In the genomic region with DNA sequence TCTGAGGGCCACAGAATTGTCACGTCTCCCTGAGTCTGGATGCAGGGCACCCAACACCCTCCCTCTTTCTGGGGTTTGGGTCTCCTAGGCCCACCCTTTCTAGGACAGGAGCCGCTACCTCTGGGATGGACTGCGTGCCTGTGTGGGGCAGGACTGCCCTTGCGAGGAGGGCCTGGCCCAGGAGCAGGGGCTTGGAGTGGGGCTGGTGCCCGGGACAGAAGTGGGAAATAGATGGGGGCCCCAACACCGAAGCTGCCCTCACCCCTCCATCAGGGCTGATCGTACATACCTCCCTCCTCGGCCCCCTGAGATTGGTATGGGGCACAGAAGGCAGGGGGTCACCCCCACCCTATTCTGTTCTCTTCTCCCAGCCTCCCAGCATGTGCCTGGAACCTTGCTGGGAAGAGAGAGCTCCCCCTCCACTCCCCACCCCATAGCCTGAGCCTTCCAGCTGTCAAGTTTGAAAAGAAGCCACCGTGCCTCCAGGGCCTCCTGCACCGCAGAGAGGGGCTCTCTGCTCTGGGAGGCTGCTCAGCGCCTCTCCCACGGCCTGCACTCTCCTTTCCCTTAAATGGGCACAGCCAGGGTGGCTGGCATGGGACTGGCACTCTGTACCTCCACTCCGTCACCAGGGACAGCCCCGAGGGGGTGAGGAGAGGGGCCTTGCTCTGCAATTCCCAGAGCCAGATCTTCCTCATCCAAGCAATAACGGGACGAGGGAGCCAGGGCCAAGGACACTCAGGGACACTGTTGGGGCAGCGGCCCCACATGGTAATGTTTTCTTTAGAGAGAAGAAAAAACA, we compare ENCODE assay signal across 16 cellular contexts. TPM values are rescaled to one million over a fixed set of nuclear protein-coding genes. Genes with fewer than 3 reads are reported as not detected.
DNase-seq lines count a peak whose midpoint lies in the region; ATAC-seq and TF ChIP-seq lines count a peak whose summit lies in the region.
"Had no signal": no experiment of that assay in that cellular context is flagged by ENCODE, and none has a peak within 500 bp of the region (broad histone marks: within the 10 kb centered on the region; RNA-seq: fewer than 3 reads in every experiment).

No MANE protein-coding gene starts in this region.

- no peak for TF ChIP-seq POLR2A in vagina (IDR thresholded peaks at IDR 0.05)

- peaks cover 18% of the 10 kb centered on the region for H3K4me1 ChIP-seq in vagina

- H3K27ac Mint-ChIP-seq in central memory CD8-positive, alpha-beta T cell (ENCODE audit: low read depth) = no peak overlapping the region
- peak overlapping the region; percentile 39 for H3K27ac Mint-ChIP-seq in nephron progenitor cell
- H3K27ac Mint-ChIP-seq in naive thymus-derived CD8-positive, alpha-beta T cell = peak overlapping the region in 1 of 10 donors; percentile 62

- peak overlapping the region; percentile 71 for H3K27ac ChIP-seq in vagina
- H3K27ac ChIP-seq: right lobe of liver had no signal

- ATAC-seq in Right ventricle myocardium inferior (no peak), Right ventricle myocardium superior (ENCODE audit: poor library complexity) (no peak), GM18517 (IDR thresholded peaks at IDR 0.05; ENCODE audit: unreplicated experiment) (no peak), HG03442 (IDR thresholded peaks at IDR 0.05; ENCODE audit: unreplicated experiment) (no peak)
- no peak for ATAC-seq in central memory CD8-positive, alpha-beta T cell (replicated peaks; ENCODE audit: extremely low read depth, poor library complexity, severe bottlenecking)
- no peak for ATAC-seq in naive thymus-derived CD8-positive, alpha-beta T cell

- peaks cover 6% of the 10 kb centered on the region for H3K4me1 Mint-ChIP-seq in central memory CD8-positive, alpha-beta T cell
- peaks cover 74% of the 10 kb centered on the region for H3K4me1 Mint-ChIP-seq in nephron progenitor cell
- H3K4me1 Mint-ChIP-seq in naive thymus-derived CD8-positive, alpha-beta T cell = peaks cover 4 to 10% (median 8%) of the 10 kb centered on the region in 4 donors

- H3K27me3 Mint-ChIP-seq in central memory CD8-positive, alpha-beta T cell = peaks cover 74% of the 10 kb centered on the region
- H3K27me3 Mint-ChIP-seq in nephron progenitor cell (ENCODE audit: low read depth, poor library complexity) = peaks cover 26% of the 10 kb centered on the region
- peaks cover 29 to 72% (median 37%) of the 10 kb centered on the region in 5 donors for H3K27me3 Mint-ChIP-seq in naive thymus-derived CD8-positive, alpha-beta T cell

- peak; percentile 35 for DNase-seq in Right ventricle myocardium inferior (ENCODE audit: missing footprints)
- DNase-seq in Right ventricle myocardium superior = no peak
- DNase-seq in central memory CD8-positive, alpha-beta T cell (ENCODE audit: low spot score in 2 of 2) = no peak
- DNase-seq in nephron progenitor cell = no peak
- no peak for DNase-seq in vagina (ENCODE audit: extremely low spot score in 2 of 2)
- DNase-seq in naive thymus-derived CD8-positive, alpha-beta T cell = no peak
- DNase-seq: activated naive CD4-positive, alpha-beta T cell treated with anti-CD3 and anti-CD28 coated beads, Interleukin-2, amount 50 U/mL, for 16 hours; MV-4-11; right lobe of liver; stimulated activated CD4-positive, alpha-beta T cell treated with anti-CD3 and anti-CD28 coated beads, Interleukin-2, amount 100 ng/mL, for 48 hours had no signal

- H3K9me3 Mint-ChIP-seq in central memory CD8-positive, alpha-beta T cell = no peaks in the 10 kb centered on the region
- H3K9me3 Mint-ChIP-seq in nephron progenitor cell = no peaks in the 10 kb centered on the region
- H3K9me3 Mint-ChIP-seq in naive thymus-derived CD8-positive, alpha-beta T cell = peaks cover 0 to 2% (median 0%) of the 10 kb centered on the region in 9 donors
- H3K9me3 Mint-ChIP-seq: IgD-negative memory B cell had no signal

- no peak for TF ChIP-seq CTCF in nephron progenitor cell (IDR thresholded peaks at IDR 0.05)
- TF ChIP-seq CTCF in vagina (IDR thresholded peaks at IDR 0.05) = no peak

- peak overlapping the region; percentile 32 for H3K4me3 Mint-ChIP-seq in central memory CD8-positive, alpha-beta T cell
- H3K4me3 Mint-ChIP-seq in nephron progenitor cell = peak overlapping the region; percentile 52
- peak overlapping the region in 5 of 10 donors; percentile 3 to 65 (median 30) for H3K4me3 Mint-ChIP-seq in naive thymus-derived CD8-positive, alpha-beta T cell

- POLR2A ChIA-PET in naive thymus-derived CD8-positive, alpha-beta T cell (lab: Charles Lee) = no interaction called here

- no peaks in the 10 kb centered on the region for H3K36me3 ChIP-seq in vagina
- H3K36me3 ChIP-seq: right lobe of liver had no signal

- intact Hi-C loops in Right ventricle myocardium inferior (cut with DNase I) = no loop called here
- intact Hi-C loops in Right ventricle myocardium superior (cut with DNase I) = loop anchor here (10.0 kb wide), 1 partner anchor 66 kb away; no protein-coding TSS in a partner anchor
- intact Hi-C loops in vagina (cut with DNase I) = loop anchor here (10.0 kb wide), 1 partner anchor 66 kb away; no protein-coding TSS in a partner anchor

- H3K27me3 ChIP-seq in vagina = peaks cover 8% of the 10 kb centered on the region
- H3K27me3 ChIP-seq: right lobe of liver had no signal

- H3K4me3 ChIP-seq in vagina = no peak overlapping the region

- no peaks in the 10 kb centered on the region for H3K9me3 ChIP-seq in vagina
- H3K9me3 ChIP-seq: right lobe of liver had no signal

- H3K36me3 Mint-ChIP-seq in central memory CD8-positive, alpha-beta T cell (ENCODE audit: insufficient read depth) = peaks cover 2% of the 10 kb centered on the region
- no peaks in the 10 kb centered on the region for H3K36me3 Mint-ChIP-seq in nephron progenitor cell (ENCODE audit: low read depth)
- H3K36me3 Mint-ChIP-seq in naive thymus-derived CD8-positive, alpha-beta T cell = no peaks in the 10 kb centered on the region
- H3K36me3 Mint-ChIP-seq: IgD-negative memory B cell had no signal

RNA-seq across cellular contexts. Expression of a gene that starts 1.8 kb away (rescaled TPM):
- 0.60 TPM for total RNA-seq in Right ventricle myocardium inferior
- 0.46 TPM for total RNA-seq in Right ventricle myocardium superior
- 0.74 TPM for total RNA-seq in vagina
- total RNA-seq in naive thymus-derived CD8-positive, alpha-beta T cell = not detected
- not detected for polyA plus RNA-seq in naive thymus-derived CD8-positive, alpha-beta T cell
- total RNA-seq: activated CD8-positive, alpha-beta memory T cell treated with anti-CD3 and anti-CD28 coated beads for 36 hours; endothelial cell of umbilical vein; myocyte; right lobe of liver had no signal
- polyA plus RNA-seq: endothelial cell of umbilical vein, IgD-negative memory B cell had no signal
